Comparison of ENCODE assay signal across 25 cellular contexts in genomic region chr13:34207872-34208271, GRCh38.
DNase-seq lines count a peak whose midpoint lies in the region; ATAC-seq, FAIRE-seq and TF ChIP-seq lines count a peak whose summit lies in the region.
"Had no signal": no experiment of that assay in that cellular context is flagged by ENCODE, and none has a peak within 500 bp of the region (broad histone marks: within the 10 kb centered on the region; RNA-seq: fewer than 3 reads in every experiment).

No MANE protein-coding gene starts in this region.

- ATAC-seq in HG03469 (IDR thresholded peaks at IDR 0.05; ENCODE audit: unreplicated experiment): no peak
- no peak for ATAC-seq in HG03520 (IDR thresholded peaks at IDR 0.05; ENCODE audit: unreplicated experiment)
- ATAC-seq: left lobe of liver; natural killer cell treated with Interleukin-12 subunit alpha and Interleukin-12 subunit beta and Interleukin-15 and Interleukin-18, amount 100 ng/mL, for 72 hours; upper lobe of right lung had no signal

- H3K9me3 Mint-ChIP-seq in HFFc6: no peaks in the 10 kb centered on the region
- no peaks in the 10 kb centered on the region for H3K9me3 Mint-ChIP-seq in astrocyte (ENCODE audit: unreplicated experiment)
- H3K9me3 Mint-ChIP-seq: activated naive CD8-positive, alpha-beta T cell treated with anti-CD3 and anti-CD28 coated beads for 36 hours had no signal

- peak overlapping the region; percentile 77 for H3K27ac Mint-ChIP-seq in HFFc6
- peak overlapping the region; percentile 48 for H3K27ac Mint-ChIP-seq in astrocyte (ENCODE audit: unreplicated experiment)
- H3K27ac Mint-ChIP-seq: activated naive CD8-positive, alpha-beta T cell treated with anti-CD3 and anti-CD28 coated beads for 36 hours; natural killer cell treated with Interleukin-12 subunit alpha and Interleukin-12 subunit beta and Interleukin-15 and Interleukin-18, amount 100 ng/mL, for 72 hours; T-helper 1 cell treated with Interleukin-12 subunit alpha and Interleukin-12 subunit beta and Interleukin-4 antibody, amounts not matched to agents 30 μg/mL and 1 μg/mL, for 36 hours had no signal

- H3K4me3 Mint-ChIP-seq in HFFc6 (peak overlapping the region; percentile 38), astrocyte (ENCODE audit: unreplicated experiment) (no peak overlapping the region)
- H3K4me3 Mint-ChIP-seq: activated naive CD8-positive, alpha-beta T cell treated with anti-CD3 and anti-CD28 coated beads for 36 hours; natural killer cell treated with Interleukin-12 subunit alpha and Interleukin-12 subunit beta and Interleukin-15 and Interleukin-18, amount 100 ng/mL, for 72 hours; T-helper 1 cell treated with Interleukin-12 subunit alpha and Interleukin-12 subunit beta and Interleukin-4 antibody, amounts not matched to agents 30 μg/mL and 1 μg/mL, for 36 hours had no signal

- peak; percentile 20 for FAIRE-seq in astrocyte (lab: Jason Lieb, UNC)

- H3K27ac ChIP-seq in ACC112 (ENCODE audit: low read depth, low read length) (peak overlapping the region; percentile 7; the same call in 1 of the 2 replicates), astrocyte (ENCODE audit: low read depth, low read length) (peak overlapping the region; percentile 27)
- H3K27ac ChIP-seq: C4-2B, colonic mucosa, esophagus muscularis mucosa, pancreas, upper lobe of right lung had no signal

- no peak for TF ChIP-seq CTCF in HFFc6 (IDR thresholded peaks at IDR 0.05)
- TF ChIP-seq CTCF in astrocyte (IDR thresholded peaks at IDR 0.05; ENCODE audit: insufficient read depth, low read depth, low read length): no peak

- H3K4me2 ChIP-seq in astrocyte (ENCODE audit: low read length): peak overlapping the region; percentile 52

- H3K36me3 Mint-ChIP-seq in HFFc6 (ENCODE audit: low read depth) (no peaks in the 10 kb centered on the region), astrocyte (ENCODE audit: low read depth, unreplicated experiment) (no peaks in the 10 kb centered on the region)
- H3K36me3 Mint-ChIP-seq: activated naive CD8-positive, alpha-beta T cell treated with anti-CD3 and anti-CD28 coated beads for 36 hours; natural killer cell treated with Interleukin-12 subunit alpha and Interleukin-12 subunit beta and Interleukin-15 and Interleukin-18, amount 100 ng/mL, for 72 hours had no signal

- H3K36me3 ChIP-seq in ACC112 (ENCODE audit: insufficient read depth, low read length) (no peaks in the 10 kb centered on the region), astrocyte (ENCODE audit: insufficient read depth, low read length) (no peaks in the 10 kb centered on the region)
- H3K36me3 ChIP-seq: colonic mucosa, esophagus muscularis mucosa, pancreas, upper lobe of right lung had no signal

- no peaks in the 10 kb centered on the region for H4K20me1 ChIP-seq in astrocyte (ENCODE audit: insufficient read depth, low read length)

- H3K4me1 ChIP-seq in ACC112 (ENCODE audit: control insufficient read depth, insufficient read depth, low read length, unreplicated experiment): peaks cover 15% of the 10 kb centered on the region
- H3K4me1 ChIP-seq in astrocyte (ENCODE audit: insufficient read depth, low read length): peaks cover 19% of the 10 kb centered on the region
- H3K4me1 ChIP-seq: colonic mucosa, pancreas, upper lobe of right lung had no signal

- no peak overlapping the region for H3K4me3 ChIP-seq in ACC112 (ENCODE audit: low read depth, low read length)
- H3K4me3 ChIP-seq in astrocyte (ENCODE audit: insufficient read depth, low read depth, low read length): no peak overlapping the region
- H3K4me3 ChIP-seq: colonic mucosa, esophagus muscularis mucosa, pancreas, upper lobe of right lung had no signal

- no peaks in the 10 kb centered on the region for H3K27me3 ChIP-seq in ACC112 (ENCODE audit: insufficient read depth, low read length)
- H3K27me3 ChIP-seq in astrocyte (ENCODE audit: insufficient read depth, low read length): no peaks in the 10 kb centered on the region
- H3K27me3 ChIP-seq: colonic mucosa, esophagus muscularis mucosa, pancreas, upper lobe of right lung had no signal

- H3K9ac ChIP-seq in astrocyte (ENCODE audit: low read length): peak overlapping the region; percentile 31

- H3K9me3 ChIP-seq in astrocyte (ENCODE audit: insufficient read depth, low read depth, low read length): no peaks in the 10 kb centered on the region
- H3K9me3 ChIP-seq: colonic mucosa, esophagus muscularis mucosa, pancreas, upper lobe of right lung had no signal

- no peaks in the 10 kb centered on the region for H3K79me2 ChIP-seq in ACC112 (ENCODE audit: control insufficient read depth, insufficient read depth, low read length, unreplicated experiment)
- no peaks in the 10 kb centered on the region for H3K79me2 ChIP-seq in astrocyte (ENCODE audit: insufficient read depth, low read length)

- H3K27me3 Mint-ChIP-seq in HFFc6 (ENCODE audit: insufficient read depth): no peaks in the 10 kb centered on the region
- no peaks in the 10 kb centered on the region for H3K27me3 Mint-ChIP-seq in astrocyte (ENCODE audit: low read depth, unreplicated experiment)
- H3K27me3 Mint-ChIP-seq: activated naive CD8-positive, alpha-beta T cell treated with anti-CD3 and anti-CD28 coated beads for 36 hours; natural killer cell treated with Interleukin-12 subunit alpha and Interleukin-12 subunit beta and Interleukin-15 and Interleukin-18, amount 100 ng/mL, for 72 hours had no signal

- H3K4me1 Mint-ChIP-seq in HFFc6 (ENCODE audit: low read depth) (peaks cover 42% of the 10 kb centered on the region), astrocyte (ENCODE audit: low read depth, unreplicated experiment) (peaks cover 25% of the 10 kb centered on the region)
- H3K4me1 Mint-ChIP-seq: activated naive CD8-positive, alpha-beta T cell treated with anti-CD3 and anti-CD28 coated beads for 36 hours had no signal

- H2AFZ ChIP-seq in ACC112 (ENCODE audit: low read length, unreplicated experiment) (no peak overlapping the region), astrocyte (ENCODE audit: low read depth, low read length) (peak overlapping the region; percentile 29)

- DNase-seq in HFFc6 (no peak), astrocyte (ENCODE audit: low read depth) (no peak), iris pigment epithelial cell (ENCODE audit: low read depth) (peak; percentile 71), NCI-H510A treated with DMSO at 0.1 percent for 48 hours (lab: John Stamatoyannopoulos, UW) (no peak), cerebellum (ENCODE audit: low spot score) (no peak)
- DNase-seq: activated CD4-positive, alpha-beta T cell treated with anti-CD3 and anti-CD28 coated beads for 48 hours; activated naive CD8-positive, alpha-beta T cell treated with anti-CD3 and anti-CD28 coated beads for 36 hours; colonic mucosa; DMS 273 treated with DMSO at 0.1 percent for 48 hours; head of caudate nucleus; Kasumi-1; midbrain; NCI-H1694 treated with DMSO at 0.1 percent for 48 hours; NCI-H774; SHP77 treated with DMSO at 0.1 percent for 48 hours; upper lobe of right lung had no signal
